Comparison of ENCODE assay signal across 25 cellular contexts in the genomic region with DNA sequence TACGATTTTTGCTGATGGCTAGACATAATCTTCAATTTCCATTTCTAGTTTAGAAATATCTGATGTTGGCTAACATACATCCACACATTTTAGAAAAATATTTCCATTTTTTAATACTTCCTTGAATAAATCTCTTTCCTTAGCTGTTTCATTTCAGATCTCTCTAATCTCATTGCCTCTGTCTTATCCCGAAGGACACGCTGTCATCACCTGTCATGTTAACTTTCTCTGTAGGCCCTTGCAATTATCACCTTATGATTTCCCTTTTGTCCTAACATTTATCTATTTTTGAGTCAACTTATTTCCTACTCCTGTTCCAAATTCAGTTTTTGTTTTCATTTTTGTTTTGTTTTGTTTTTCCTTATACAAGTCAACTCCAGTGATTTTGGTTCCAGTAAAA.
"Had no signal": no experiment of that assay in that cellular context is flagged by ENCODE, and none has a peak within 500 bp of the region (broad histone marks: within the 10 kb centered on the region; RNA-seq: fewer than 3 reads in every experiment).

No MANE protein-coding gene starts in this region.

- H3K4me1 Mint-ChIP-seq: endodermal cell, naive B cell had no signal

- DNase-seq: colonic mucosa; cortex of kidney; effector CD8-positive, alpha-beta T cell; effector memory CD8-positive, alpha-beta T cell; endodermal cell; erythroblast; esophagus squamous epithelium; foreskin fibroblast; foreskin melanocyte; gastrocnemius medialis; glutamatergic neuron; head of caudate nucleus; heart right ventricle; hippocampal formation; left colon; left ventricle myocardium superior; lower lobe of right lung; mesenchymal stem cell; mucosa of descending colon; naive B cell had no signal

- H3K36me3 Mint-ChIP-seq: naive B cell had no signal

- H3K9me3 ChIP-seq: colonic mucosa, gastrocnemius medialis had no signal

- ATAC-seq: effector memory CD8-positive, alpha-beta T cell; esophagus mucosa; gastrocnemius medialis; heart right ventricle; left colon; left lobe of liver; left ventricle myocardium superior; lower lobe of right lung; mucosa of descending colon had no signal

- H3K36me3 ChIP-seq: colonic mucosa, esophagus squamous epithelium, gastrocnemius medialis, heart right ventricle, lower lobe of right lung had no signal

- H3K27me3 ChIP-seq: colonic mucosa, esophagus squamous epithelium, gastrocnemius medialis, heart right ventricle had no signal

- H3K27ac Mint-ChIP-seq: dendritic cell treated with granulocyte-macrophage colony-stimulating factor and Interleukin-4, amounts not matched to agents 40 ng/mL and 50 ng/mL, for 4 days; effector memory CD8-positive, alpha-beta T cell; endodermal cell; mesothelial cell of epicardium had no signal

- H3K27me3 Mint-ChIP-seq: dendritic cell treated with granulocyte-macrophage colony-stimulating factor and Interleukin-4, amounts not matched to agents 40 ng/mL and 50 ng/mL, for 4 days; effector memory CD8-positive, alpha-beta T cell; naive B cell had no signal

- H3K27ac ChIP-seq: colonic mucosa, epithelial cell of prostate, esophagus squamous epithelium, gastrocnemius medialis, heart right ventricle, lower lobe of right lung had no signal

- H3K4me1 ChIP-seq: colonic mucosa, esophagus squamous epithelium, gastrocnemius medialis, heart right ventricle, lower lobe of right lung had no signal

- H3K4me3 Mint-ChIP-seq: dendritic cell treated with granulocyte-macrophage colony-stimulating factor and Interleukin-4, amounts not matched to agents 40 ng/mL and 50 ng/mL, for 4 days; effector memory CD8-positive, alpha-beta T cell; endodermal cell; mesothelial cell of epicardium; naive B cell had no signal

- H3K4me3 ChIP-seq: colonic mucosa, esophagus squamous epithelium, gastrocnemius medialis, heart right ventricle, lower lobe of right lung, mucosa of descending colon had no signal
